ENCODE assay signal across 17 cellular contexts in the genomic region with DNA sequence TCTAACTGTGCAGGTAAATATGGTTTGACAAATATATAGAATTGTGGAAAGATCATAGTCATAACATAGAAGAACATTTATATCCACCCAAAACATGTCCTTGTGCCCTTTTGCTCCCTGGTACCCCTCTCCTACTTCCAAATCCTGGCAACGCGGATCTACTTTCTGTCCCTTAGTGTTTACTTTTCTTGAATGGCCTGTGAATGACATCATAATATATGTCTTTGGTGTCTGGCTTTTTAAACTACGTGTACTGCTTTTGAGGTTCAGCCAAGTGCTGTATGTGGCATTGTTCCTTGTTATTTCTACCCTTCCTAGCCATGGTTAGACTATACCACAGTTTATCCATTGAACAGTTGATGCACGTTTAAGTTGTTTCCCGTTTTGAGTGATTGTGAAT.
"Had no signal": no experiment of that assay in that cellular context is flagged by ENCODE, and none has a peak within 500 bp of the region (broad histone marks: within the 10 kb centered on the region; RNA-seq: fewer than 3 reads in every experiment).

No MANE protein-coding gene starts in this region.

- FAIRE-seq: colon, endothelial cell of umbilical vein had no signal

- H3K9me3 ChIP-seq: body of pancreas, psoas muscle, suprapubic skin had no signal

- H3K27ac Mint-ChIP-seq: activated naive CD8-positive, alpha-beta T cell; nephron progenitor cell; stimulated activated naive CD8-positive, alpha-beta T cell treated with anti-CD3 and anti-CD28 coated beads, Interleukin-15, Interleukin-2, amounts not matched to agents 100 ng/mL and 50 ng/mL, for 24 hours had no signal

- DNase-seq: activated CD4-positive, alpha-beta T cell treated with anti-CD3 and anti-CD28 coated beads, Interleukin-2, amount 50 U/mL, for 48 hours; activated CD4-positive, CD25-positive, alpha-beta regulatory T cell treated with anti-CD3 and anti-CD28 coated beads, Interleukin-2, amount 50 U/mL, for 72 hours; activated effector memory CD4-positive, alpha-beta T cell treated with anti-CD3 and anti-CD28 coated beads, Interleukin-2, amount 50 U/mL, for 16 hours; amygdala; body of pancreas; caudate nucleus; foreskin fibroblast; hypothalamus; nephron progenitor cell; psoas muscle; T-helper 9 cell; trophoblast cell had no signal

- H3K27ac ChIP-seq: body of pancreas, psoas muscle, suprapubic skin had no signal

- H3K9me3 Mint-ChIP-seq: nephron progenitor cell; stimulated activated naive CD8-positive, alpha-beta T cell treated with anti-CD3 and anti-CD28 coated beads, Interleukin-15, Interleukin-2, amounts not matched to agents 100 ng/mL and 50 ng/mL, for 24 hours had no signal

- H3K27me3 Mint-ChIP-seq: activated naive CD8-positive, alpha-beta T cell; stimulated activated naive CD8-positive, alpha-beta T cell treated with anti-CD3 and anti-CD28 coated beads, Interleukin-15, Interleukin-2, amounts not matched to agents 100 ng/mL and 50 ng/mL, for 24 hours had no signal

- H3K4me1 ChIP-seq: body of pancreas, psoas muscle, suprapubic skin had no signal

- H3K4me3 Mint-ChIP-seq: activated naive CD8-positive, alpha-beta T cell; nephron progenitor cell; stimulated activated naive CD8-positive, alpha-beta T cell treated with anti-CD3 and anti-CD28 coated beads, Interleukin-15, Interleukin-2, amounts not matched to agents 100 ng/mL and 50 ng/mL, for 24 hours had no signal

- H3K4me3 ChIP-seq: body of pancreas, psoas muscle, suprapubic skin had no signal

- H3K27me3 ChIP-seq: body of pancreas, suprapubic skin had no signal
